ENCODE assay signal across 14 cellular contexts in the genomic region with DNA sequence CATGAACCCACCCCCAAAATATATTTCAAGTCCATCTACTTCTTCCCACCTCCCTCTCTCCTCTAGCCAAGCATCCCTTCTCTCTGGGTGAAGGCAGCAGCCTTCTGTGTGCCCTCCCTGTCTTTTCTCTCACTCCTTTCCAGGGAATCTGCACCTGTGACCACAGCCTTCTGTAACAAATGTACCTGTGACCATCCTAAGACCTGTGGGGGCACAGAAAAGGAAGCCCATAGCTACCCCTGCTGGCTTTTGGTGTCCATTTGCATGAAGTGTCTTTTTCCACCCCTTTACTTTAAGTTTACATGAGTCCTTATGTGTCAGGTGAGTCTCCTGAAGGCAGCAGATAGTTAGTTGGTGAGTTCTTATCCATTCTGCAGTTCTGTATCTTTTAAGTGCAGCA. TPM values are rescaled to one million over a fixed set of nuclear protein-coding genes. Genes with fewer than 3 reads are reported as not detected.
A peak's percentile ranks its signal among the peaks of the same experiment; 100 is the strongest.
DNase-seq lines count a peak whose midpoint lies in the region; ATAC-seq, FAIRE-seq and TF ChIP-seq lines count a peak whose summit lies in the region.
"Had no signal": no experiment of that assay in that cellular context is flagged by ENCODE, and none has a peak within 500 bp of the region (broad histone marks: within the 10 kb centered on the region; RNA-seq: fewer than 3 reads in every experiment).

No MANE protein-coding gene starts in this region.

- no peak overlapping the region for H3K4me2 ChIP-seq in DND-41 (ENCODE audit: insufficient read depth, low read length)

- H3K79me2 ChIP-seq in DND-41 (ENCODE audit: insufficient read depth, low read length) = no peaks in the 10 kb centered on the region

- no peaks in the 10 kb centered on the region for H4K20me1 ChIP-seq in DND-41 (ENCODE audit: insufficient read depth, low read length)

- no peak overlapping the region for H3K9ac ChIP-seq in DND-41 (ENCODE audit: low read depth, low read length)

- DNase-seq in DND-41 = no peak
- peak; percentile 45 for DNase-seq in NCI-H146 (lab: John Stamatoyannopoulos, UW)
- peak; percentile 11 for DNase-seq in bronchial epithelial cell (ENCODE audit: low read depth)
- no peak for DNase-seq in NCI-H2029 treated with DMSO at 0.1 percent for 48 hours (lab: John Stamatoyannopoulos, UW)
- no peak for DNase-seq in stimulated activated CD4-positive, alpha-beta T cell treated with anti-CD3 and anti-CD28 coated beads, Interleukin-15, amount 100 ng/mL, for 24 hours
- no peak for DNase-seq in NCI-H2081 treated with DMSO at 0.1 percent for 48 hours (lab: John Stamatoyannopoulos, UW)
- DNase-seq: activated T-cell treated with anti-CD3 and anti-CD28 coated beads, Interleukin-2, amount 50 U/mL, for 4 hours; amniotic stem cell; cortex of kidney; esophagus squamous epithelium; lower lobe of right lung; NCI-H1436 had no signal

- TF ChIP-seq CTCF in 22Rv1 (IDR thresholded peaks at IDR 0.05) (peak; percentile 18; the same call in 1 of the 2 replicates), DND-41 (IDR thresholded peaks at IDR 0.05; ENCODE audit: borderline replicate concordance, extremely low read depth, low read length, poor library complexity, severe bottlenecking) (peak; percentile 30), bronchial epithelial cell (IDR thresholded peaks at IDR 0.05; ENCODE audit: insufficient read depth, low read length, severe bottlenecking) (peak; percentile 5)

- no peaks in the 10 kb centered on the region for H3K9me3 ChIP-seq in DND-41 (ENCODE audit: insufficient read depth, low read length, severe bottlenecking)
- H3K9me3 ChIP-seq: esophagus squamous epithelium, lower lobe of right lung had no signal

- H3K4me1 ChIP-seq in DND-41 (ENCODE audit: insufficient read depth, low read length) = peaks cover 7% of the 10 kb centered on the region

- H3K27ac ChIP-seq in 22Rv1 = no peak overlapping the region
- H3K27ac ChIP-seq in DND-41 (ENCODE audit: low read length) = no peak overlapping the region
- H3K27ac ChIP-seq: esophagus squamous epithelium, lower lobe of right lung had no signal

- peaks cover 12% of the 10 kb centered on the region for H3K27me3 ChIP-seq in DND-41 (ENCODE audit: insufficient read depth, low read length, poor library complexity)
- H3K27me3 ChIP-seq in bronchial epithelial cell (ENCODE audit: control insufficient read depth, insufficient read depth, low read length) = peaks cover 1% of the 10 kb centered on the region
- H3K27me3 ChIP-seq: esophagus squamous epithelium had no signal

- FAIRE-seq in bronchial epithelial cell (lab: Jason Lieb, UNC) = no peak

- ATAC-seq in DND-41 (ENCODE audit: insufficient read depth, low read depth) = no peak
- no peak for ATAC-seq in GM18909 (IDR thresholded peaks at IDR 0.05; ENCODE audit: poor library complexity, unreplicated experiment)
- ATAC-seq: activated T-cell treated with anti-CD3 and anti-CD28 coated beads, Interleukin-2, amount 50 U/mL, for 4 hours; lower lobe of right lung had no signal

- H2AFZ ChIP-seq in DND-41 (ENCODE audit: low read depth, low read length) = no peak overlapping the region

- H3K4me3 ChIP-seq in DND-41 (ENCODE audit: low read depth in 1 of 2, low read length in 2 of 2) (no peak overlapping the region), bronchial epithelial cell (ENCODE audit: low read depth, low read length) (no peak overlapping the region)
- H3K4me3 ChIP-seq: esophagus squamous epithelium, lower lobe of right lung had no signal

- H3K36me3 ChIP-seq in DND-41 (ENCODE audit: insufficient read depth, low read length) = no peaks in the 10 kb centered on the region
- no peaks in the 10 kb centered on the region for H3K36me3 ChIP-seq in bronchial epithelial cell (ENCODE audit: control insufficient read depth, insufficient read depth, low read length)
- H3K36me3 ChIP-seq: esophagus squamous epithelium, lower lobe of right lung had no signal

RNA-seq across cellular contexts. Expression of gene TBXAS1, which starts 2.0 kb away (rescaled TPM):
- 0.26 and 0.38 TPM in 2 replicates for total RNA-seq in bronchial epithelial cell

RNA-seq across cellular contexts. Expression of gene HIPK2, which starts 49.2 kb away (rescaled TPM):
- 5.8 and 8.4 TPM in 2 replicates for total RNA-seq in bronchial epithelial cell

Comparison
In these comparisons a context has a peak if more than half of its experiments do, and no peak if none do; other contexts are left out.
1. DNase-seq: peak in NCI-H146 (single experiment) and bronchial epithelial cell (single experiment); none in DND-41 (single experiment), NCI-H2029 treated with DMSO at 0.1 percent for 48 hours (single experiment), stimulated activated CD4-positive, alpha-beta T cell treated with anti-CD3 and anti-CD28 coated beads, Interleukin-15, amount 100 ng/mL, for 24 hours (single experiment) and NCI-H2081 treated with DMSO at 0.1 percent for 48 hours (single experiment).
2. Peak in every context shown above with its lines, with median percentiles within 50 percentile points of each other: CTCF ChIP-seq.